In genomic region chr21:34807146-34807880, GRCh38 we compare ENCODE assay signal across 1 cellular context.
A peak's percentile ranks its signal among the peaks of the same experiment; 100 is the strongest.
TF ChIP-seq lines count a peak whose summit lies in the region.

No MANE protein-coding gene starts in this region.

TF ChIP-seq in K562, 482 proteins besides CTCF, POLR2A, EP300 and RAD21 (continued from another document):
- no peak for TF ChIP-seq SMAD4 (CRISPR knock-in tag; conservative IDR thresholded peaks at IDR 0.05)
- TF ChIP-seq RFX1 (IDR thresholded peaks at IDR 0.05): 0 out of 2 replicates have a peak, but pooled peaks have one; percentile 19
- TF ChIP-seq ZBTB33 (CRISPR knock-in tag; IDR thresholded peaks at IDR 0.05): no peak
- no peak for TF ChIP-seq CLOCK (CRISPR knock-in tag; IDR thresholded peaks at IDR 0.05; ENCODE audit: borderline replicate concordance)
- TF ChIP-seq L3MBTL2 (IDR thresholded peaks at IDR 0.05): no peak
- no peak for TF ChIP-seq BMI1 (IDR thresholded peaks at IDR 0.05; ENCODE audit: low read length)
- TF ChIP-seq ZNF217 (CRISPR knock-in tag; IDR thresholded peaks at IDR 0.05): no peak
- TF ChIP-seq KLF6 (CRISPR knock-in tag; IDR thresholded peaks at IDR 0.05; ENCODE audit: borderline replicate concordance): no peak
- peak; percentile 53; the same call in 1 of the 2 replicates for TF ChIP-seq JUN (IDR thresholded peaks at IDR 0.05; ENCODE audit: borderline replicate concordance, low read depth, low read length)
- TF ChIP-seq JUN (CRISPR knock-in tag; IDR thresholded peaks at IDR 0.05; ENCODE audit: borderline replicate concordance): no peak
- no peak for TF ChIP-seq ZNF77 (CRISPR knock-in tag; IDR thresholded peaks at IDR 0.05)
- TF ChIP-seq, protein P1, sequence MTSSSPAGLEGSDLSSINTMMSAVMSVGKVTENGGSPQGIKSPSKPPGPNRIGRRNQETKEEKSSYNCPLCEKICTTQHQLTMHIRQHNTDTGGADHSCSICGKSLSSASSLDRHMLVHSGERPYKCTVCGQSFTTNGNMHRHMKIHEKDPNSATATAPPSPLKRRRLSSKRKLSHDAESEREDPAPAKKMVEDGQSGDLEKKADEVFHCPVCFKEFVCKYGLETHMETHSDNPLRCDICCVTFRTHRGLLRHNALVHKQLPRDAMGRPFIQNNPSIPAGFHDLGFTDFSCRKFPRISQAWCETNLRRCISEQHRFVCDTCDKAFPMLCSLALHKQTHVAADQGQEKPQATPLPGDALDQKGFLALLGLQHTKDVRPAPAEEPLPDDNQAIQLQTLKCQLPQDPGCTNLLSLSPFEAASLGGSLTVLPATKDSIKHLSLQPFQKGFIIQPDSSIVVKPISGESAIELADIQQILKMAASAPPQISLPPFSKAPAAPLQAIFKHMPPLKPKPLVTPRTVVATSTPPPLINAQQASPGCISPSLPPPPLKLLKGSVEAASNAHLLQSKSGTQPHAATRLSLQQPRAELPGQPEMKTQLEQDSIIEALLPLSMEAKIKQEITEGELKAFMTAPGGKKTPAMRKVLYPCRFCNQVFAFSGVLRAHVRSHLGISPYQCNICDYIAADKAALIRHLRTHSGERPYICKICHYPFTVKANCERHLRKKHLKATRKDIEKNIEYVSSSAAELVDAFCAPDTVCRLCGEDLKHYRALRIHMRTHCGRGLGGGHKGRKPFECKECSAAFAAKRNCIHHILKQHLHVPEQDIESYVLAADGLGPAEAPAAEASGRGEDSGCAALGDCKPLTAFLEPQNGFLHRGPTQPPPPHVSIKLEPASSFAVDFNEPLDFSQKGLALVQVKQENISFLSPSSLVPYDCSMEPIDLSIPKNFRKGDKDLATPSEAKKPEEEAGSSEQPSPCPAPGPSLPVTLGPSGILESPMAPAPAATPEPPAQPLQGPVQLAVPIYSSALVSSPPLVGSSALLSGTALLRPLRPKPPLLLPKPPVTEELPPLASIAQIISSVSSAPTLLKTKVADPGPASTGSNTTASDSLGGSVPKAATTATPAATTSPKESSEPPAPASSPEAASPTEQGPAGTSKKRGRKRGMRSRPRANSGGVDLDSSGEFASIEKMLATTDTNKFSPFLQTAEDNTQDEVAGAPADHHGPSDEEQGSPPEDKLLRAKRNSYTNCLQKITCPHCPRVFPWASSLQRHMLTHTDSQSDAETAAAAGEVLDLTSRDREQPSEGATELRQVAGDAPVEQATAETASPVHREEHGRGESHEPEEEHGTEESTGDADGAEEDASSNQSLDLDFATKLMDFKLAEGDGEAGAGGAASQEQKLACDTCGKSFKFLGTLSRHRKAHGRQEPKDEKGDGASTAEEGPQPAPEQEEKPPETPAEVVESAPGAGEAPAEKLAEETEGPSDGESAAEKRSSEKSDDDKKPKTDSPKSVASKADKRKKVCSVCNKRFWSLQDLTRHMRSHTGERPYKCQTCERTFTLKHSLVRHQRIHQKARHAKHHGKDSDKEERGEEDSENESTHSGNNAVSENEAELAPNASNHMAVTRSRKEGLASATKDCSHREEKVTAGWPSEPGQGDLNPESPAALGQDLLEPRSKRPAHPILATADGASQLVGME (CRISPR knock-in tag; IDR thresholded peaks at IDR 0.05): no peak
- TF ChIP-seq BRCA1 (IDR thresholded peaks at IDR 0.05): no peak
- no peak for TF ChIP-seq BRCA1 (CRISPR knock-in tag; IDR thresholded peaks at IDR 0.05)
- no peak for TF ChIP-seq KDM4B (IDR thresholded peaks at IDR 0.05; ENCODE audit: borderline replicate concordance in 2 of 2, low read depth in 1 of 2)
- TF ChIP-seq HDAC3 (IDR thresholded peaks at IDR 0.05; ENCODE audit: borderline replicate concordance, partially characterized antibody): no peak
- no peak for TF ChIP-seq BCL6 (CRISPR knock-in tag; IDR thresholded peaks at IDR 0.05)
- TF ChIP-seq ILK (tag; IDR thresholded peaks at IDR 0.05; ENCODE audit: borderline replicate concordance, low read depth): no peak
- no peak for TF ChIP-seq ZFPM2 (CRISPR knock-in tag; IDR thresholded peaks at IDR 0.05)
- no peak for TF ChIP-seq HMBOX1 (IDR thresholded peaks at IDR 0.05)
- no peak for TF ChIP-seq ZBTB26 (CRISPR knock-in tag; IDR thresholded peaks at IDR 0.05)
- no peak for TF ChIP-seq NBN (IDR thresholded peaks at IDR 0.05; ENCODE audit: low read depth)
- no peak for TF ChIP-seq ZNF316 (IDR thresholded peaks at IDR 0.05)
